Comparison of ENCODE assay signal across 28 cellular contexts in the genomic region with DNA sequence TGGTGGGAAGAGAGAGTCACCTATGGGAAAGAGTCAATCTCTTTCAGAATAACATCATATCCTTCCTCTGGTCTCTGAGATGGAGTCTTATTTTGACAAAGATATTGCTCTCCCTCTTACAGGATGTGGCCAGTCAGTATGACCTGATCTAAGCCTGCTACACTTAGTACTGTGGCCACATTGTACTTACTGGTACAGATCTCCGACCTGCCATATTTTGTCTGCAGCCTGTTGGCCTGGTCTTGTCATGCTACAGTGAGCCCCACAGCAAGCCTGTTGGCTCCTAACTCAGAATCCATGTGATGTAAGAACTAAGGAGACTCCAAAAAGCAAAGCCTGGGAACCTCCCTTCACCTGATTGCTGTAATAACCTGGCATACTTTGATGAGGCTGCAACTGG.
DNase-seq lines count a peak whose midpoint lies in the region; ATAC-seq, FAIRE-seq and TF ChIP-seq lines count a peak whose summit lies in the region.
"Had no signal": no experiment of that assay in that cellular context is flagged by ENCODE, and none has a peak within 500 bp of the region (broad histone marks: within the 10 kb centered on the region; RNA-seq: fewer than 3 reads in every experiment).

No MANE protein-coding gene starts in this region.

- 70% methylated on average over 1 of the region's 1 CpG for WGBS in K562 (ENCODE audit: insufficient coverage, low coverage, missing lambda C conversion rate)

- no peak for DNase-seq in activated CD4-positive, alpha-beta memory T cell treated with anti-CD3 and anti-CD28 coated beads, Interleukin-2, amount 10 ng/mL, durations not matched to agents 7 days and 5 days
- DNase-seq in activated CD4-positive, alpha-beta memory T cell treated with anti-CD3 and anti-CD28 coated beads for 36 hours, result no peak
- DNase-seq in K562 (ENCODE audit: extremely low read depth in 1 of 4, low spot score in 3 of 4) (no peak), anterior cingulate cortex (lab: John Stamatoyannopoulos, UW) (no peak)
- peak; percentile 71 for DNase-seq in natural killer cell treated with Interleukin-12 subunit alpha and Interleukin-12 subunit beta and Interleukin-15 and Interleukin-18, amount 100 ng/mL, for 72 hours (ENCODE audit: low spot score)
- DNase-seq: CD8-positive, alpha-beta memory T cell; DMS 273 treated with DMSO at 0.1 percent for 48 hours; DMS79 treated with DMSO at 0.1 percent for 48 hours; GF-D8; GOT3; KG1; MM.1S; NCI-H2029 treated with DMSO at 0.1 percent for 48 hours; NCI-H446 treated with DMSO at 0.1 percent for 48 hours; NCI-H526; NCI-H82; NK-92 treated with Interleukin-12 subunit alpha and Interleukin-12 subunit beta, amount 100 ng/mL, for 24 hours; SHP77 had no signal

- H3K36me3 ChIP-seq in Loucy (ENCODE audit: insufficient read depth, low read length), result no peaks in the 10 kb centered on the region
- H3K36me3 ChIP-seq in K562 (ENCODE audit: control insufficient read depth, insufficient read depth, low read length), result no peaks in the 10 kb centered on the region; the same call in 2 of the 3 replicates
- H3K36me3 ChIP-seq: HAP-1 had no signal

- H3K9me1 ChIP-seq in K562 (ENCODE audit: control insufficient read depth, insufficient read depth, low read length), result no peaks in the 10 kb centered on the region

- H3K4me3 Mint-ChIP-seq in activated CD4-positive, alpha-beta memory T cell treated with anti-CD3 and anti-CD28 coated beads, Interleukin-2, amount 10 ng/mL, durations not matched to agents 7 days and 5 days, result no peak overlapping the region
- no peak overlapping the region for H3K4me3 Mint-ChIP-seq in activated CD4-positive, alpha-beta memory T cell treated with anti-CD3 and anti-CD28 coated beads for 36 hours
- H3K4me3 Mint-ChIP-seq in natural killer cell treated with Interleukin-12 subunit alpha and Interleukin-12 subunit beta and Interleukin-15 and Interleukin-18, amount 100 ng/mL, for 72 hours, result peak overlapping the region; percentile 84
- H3K4me3 Mint-ChIP-seq: B cell, CD14-positive monocyte had no signal

- ATAC-seq in K562 (no peak), GM19328 (IDR thresholded peaks at IDR 0.05; ENCODE audit: unreplicated experiment) (no peak), GM19455 (IDR thresholded peaks at IDR 0.05; ENCODE audit: unreplicated experiment) (no peak)
- peak; percentile 46 to 79 for ATAC-seq in natural killer cell treated with Interleukin-12 subunit alpha and Interleukin-12 subunit beta and Interleukin-15 and Interleukin-18, amount 100 ng/mL, for 72 hours
- ATAC-seq: Panc1 had no signal

- FAIRE-seq in K562 (lab: Jason Lieb, UNC), result no peak
- FAIRE-seq: GM12892 had no signal

- no peak for TF ChIP-seq CTCF in Loucy (conservative IDR thresholded peaks at IDR 0.05; ENCODE audit: low read length)
- TF ChIP-seq CTCF in K562 (IDR thresholded peaks at IDR 0.05 in 2 of 3, conservative IDR thresholded peaks at IDR 0.05 in 1 of 3; ENCODE audit: insufficient read depth in 2 of 3, low read depth in 1 of 3, low read length in 3 of 3), result no peak

- H3K9me3 Mint-ChIP-seq in activated CD4-positive, alpha-beta memory T cell treated with anti-CD3 and anti-CD28 coated beads, Interleukin-2, amount 10 ng/mL, durations not matched to agents 7 days and 5 days, result peaks cover 23% of the 10 kb centered on the region
- peaks cover 4% of the 10 kb centered on the region for H3K9me3 Mint-ChIP-seq in activated CD4-positive, alpha-beta memory T cell treated with anti-CD3 and anti-CD28 coated beads for 36 hours
- H3K9me3 Mint-ChIP-seq in natural killer cell treated with Interleukin-12 subunit alpha and Interleukin-12 subunit beta and Interleukin-15 and Interleukin-18, amount 100 ng/mL, for 72 hours, result peaks cover 11% of the 10 kb centered on the region

- in situ Hi-C loops in K562 (cut with MboI), result no loop called here

- H3K27me3 ChIP-seq in Loucy (ENCODE audit: insufficient read depth, low read length, poor library complexity, severe bottlenecking), result no peaks in the 10 kb centered on the region
- H3K27me3 ChIP-seq in K562 (ENCODE audit: control insufficient read depth in 2 of 2, insufficient read depth in 2 of 2, low read length in 2 of 2), result no peaks in the 10 kb centered on the region

- H3K4me2 ChIP-seq in Loucy (ENCODE audit: low read depth, low read length, poor library complexity, severe bottlenecking) (no peak overlapping the region), K562 (ENCODE audit: insufficient read depth, low read length) (no peak overlapping the region)

- peaks cover 21% of the 10 kb centered on the region for H3K36me3 Mint-ChIP-seq in activated CD4-positive, alpha-beta memory T cell treated with anti-CD3 and anti-CD28 coated beads, Interleukin-2, amount 10 ng/mL, durations not matched to agents 7 days and 5 days (ENCODE audit: low read depth)
- no peaks in the 10 kb centered on the region for H3K36me3 Mint-ChIP-seq in activated CD4-positive, alpha-beta memory T cell treated with anti-CD3 and anti-CD28 coated beads for 36 hours
- peaks cover 58% of the 10 kb centered on the region for H3K36me3 Mint-ChIP-seq in natural killer cell treated with Interleukin-12 subunit alpha and Interleukin-12 subunit beta and Interleukin-15 and Interleukin-18, amount 100 ng/mL, for 72 hours
- H3K36me3 Mint-ChIP-seq: CD14-positive monocyte had no signal

- peaks cover 73% of the 10 kb centered on the region for H3K4me1 Mint-ChIP-seq in activated CD4-positive, alpha-beta memory T cell treated with anti-CD3 and anti-CD28 coated beads, Interleukin-2, amount 10 ng/mL, durations not matched to agents 7 days and 5 days
- peaks cover 33% of the 10 kb centered on the region for H3K4me1 Mint-ChIP-seq in activated CD4-positive, alpha-beta memory T cell treated with anti-CD3 and anti-CD28 coated beads for 36 hours (ENCODE audit: low read depth)
- H3K4me1 Mint-ChIP-seq in natural killer cell treated with Interleukin-12 subunit alpha and Interleukin-12 subunit beta and Interleukin-15 and Interleukin-18, amount 100 ng/mL, for 72 hours (ENCODE audit: low read depth in 2 of 2), result peaks cover 86 to 93% of the 10 kb centered on the region in 2 donors

- POLR2A ChIA-PET in activated CD4-positive, alpha-beta memory T cell treated with anti-CD3 and anti-CD28 coated beads, Interleukin-2, amount 10 ng/mL, durations not matched to agents 7 days and 5 days (lab: Charles Lee), result no interaction called here
- POLR2A ChIA-PET in activated CD4-positive, alpha-beta memory T cell treated with anti-CD3 and anti-CD28 coated beads for 36 hours (lab: Charles Lee), result no interaction called here
- POLR2A ChIA-PET in K562 (lab: Yijun Ruan, JAX), result no interaction called here

- no peak for TF ChIP-seq POLR2A in K562 (conservative IDR thresholded peaks at IDR 0.05)

- no peaks in the 10 kb centered on the region for H3K9me2 ChIP-seq in Loucy (replicated peaks; ENCODE audit: low read depth, low read length)

- H3K9ac ChIP-seq in Loucy (ENCODE audit: low read depth, low read length, poor library complexity, severe bottlenecking) (no peak overlapping the region), K562 (ENCODE audit: insufficient read depth in 1 of 2, low read depth in 2 of 2, low read length in 2 of 2) (no peak overlapping the region)

- no TSS peak for BruUV-seq in K562 (replicated peaks; lab: Mats Ljungman, UMichigan)

- no peak for TF ChIP-seq RAD21 in K562 (CRISPR knock-in tag; conservative IDR thresholded peaks at IDR 0.05 in 1 of 2, IDR thresholded peaks at IDR 0.05 in 1 of 2)

- H3K79me2 ChIP-seq in Loucy (ENCODE audit: insufficient read depth, low read length), result no peaks in the 10 kb centered on the region
- H3K79me2 ChIP-seq in K562 (ENCODE audit: control insufficient read depth, insufficient read depth, low read length), result no peaks in the 10 kb centered on the region

- H3K4me3 ChIP-seq in Loucy (ENCODE audit: low read length, poor library complexity, severe bottlenecking) (no peak overlapping the region), K562 (no peak overlapping the region)
- H3K4me3 ChIP-seq: HAP-1 had no signal

- H3F3A ChIP-seq in Loucy (ENCODE audit: low read depth), result no peaks in the 10 kb centered on the region

- H4K20me1 ChIP-seq in Loucy (ENCODE audit: insufficient read depth, low read length, poor library complexity, severe bottlenecking) (no peaks in the 10 kb centered on the region), K562 (replicated peaks; ENCODE audit: control insufficient read depth, insufficient read depth, low read length) (no peaks in the 10 kb centered on the region)

- H3K9me3 ChIP-seq in Loucy (ENCODE audit: insufficient read depth, low read depth, low read length), result peaks cover 10% of the 10 kb centered on the region; the same call in 1 of the 2 replicates
- peaks cover 25% of the 10 kb centered on the region for H3K9me3 ChIP-seq in K562 (replicated peaks; ENCODE audit: control insufficient read depth, insufficient read depth, low read depth, low read length)
- H3K9me3 ChIP-seq: HAP-1 had no signal

- peaks cover 35% of the 10 kb centered on the region for H3K4me1 ChIP-seq in Loucy (ENCODE audit: insufficient read depth, low read length, poor library complexity, severe bottlenecking)
- H3K4me1 ChIP-seq in K562 (replicated peaks in 1 of 2; ENCODE audit: control insufficient read depth in 2 of 2, insufficient read depth in 2 of 2, low read length in 2 of 2), result peaks cover 4 to 17% of the 10 kb centered on the region in 2 experiments; a peak in 4 of 5 replicates
- H3K4me1 ChIP-seq: HAP-1 had no signal

- peaks cover 3% of the 10 kb centered on the region for H3K27me3 Mint-ChIP-seq in activated CD4-positive, alpha-beta memory T cell treated with anti-CD3 and anti-CD28 coated beads, Interleukin-2, amount 10 ng/mL, durations not matched to agents 7 days and 5 days
- H3K27me3 Mint-ChIP-seq in activated CD4-positive, alpha-beta memory T cell treated with anti-CD3 and anti-CD28 coated beads for 36 hours, result peaks cover 1% of the 10 kb centered on the region
- no peaks in the 10 kb centered on the region for H3K27me3 Mint-ChIP-seq in natural killer cell treated with Interleukin-12 subunit alpha and Interleukin-12 subunit beta and Interleukin-15 and Interleukin-18, amount 100 ng/mL, for 72 hours
- H3K27me3 Mint-ChIP-seq: CD8-positive, alpha-beta memory T cell had no signal

- H3K27ac ChIP-seq in K562 (ENCODE audit: extremely low read depth, low read depth, low read length), result no peak overlapping the region
- H3K27ac ChIP-seq: 22Rv1, RWPE1 had no signal

- intact Hi-C loops in activated CD4-positive, alpha-beta memory T cell treated with anti-CD3 and anti-CD28 coated beads for 36 hours (cut with micrococcal nuclease), result no loop called here
- intact Hi-C loops in K562 (cut with micrococcal nuclease), result no loop called here

- peak overlapping the region; percentile 55 for H3K27ac Mint-ChIP-seq in activated CD4-positive, alpha-beta memory T cell treated with anti-CD3 and anti-CD28 coated beads, Interleukin-2, amount 10 ng/mL, durations not matched to agents 7 days and 5 days
- H3K27ac Mint-ChIP-seq in activated CD4-positive, alpha-beta memory T cell treated with anti-CD3 and anti-CD28 coated beads for 36 hours, result no peak overlapping the region
- H3K27ac Mint-ChIP-seq in natural killer cell treated with Interleukin-12 subunit alpha and Interleukin-12 subunit beta and Interleukin-15 and Interleukin-18, amount 100 ng/mL, for 72 hours, result peak overlapping the region; percentile 97 to 99
- H3K27ac Mint-ChIP-seq: B cell, CD14-positive monocyte had no signal

- no peak for TF ChIP-seq EP300 in K562 (IDR thresholded peaks at IDR 0.05; ENCODE audit: low read length)

- CTCF ChIA-PET in activated CD4-positive, alpha-beta memory T cell treated with anti-CD3 and anti-CD28 coated beads, Interleukin-2, amount 10 ng/mL, durations not matched to agents 7 days and 5 days (lab: Charles Lee), result no interaction called here
- CTCF ChIA-PET in activated CD4-positive, alpha-beta memory T cell treated with anti-CD3 and anti-CD28 coated beads for 36 hours (lab: Charles Lee), result interaction anchor here (1.2 kb wide), 1 partner anchor 10 kb away, joined by 3 read pairs; no protein-coding TSS in a partner anchor
- CTCF ChIA-PET in K562 (lab: Yijun Ruan, JAX; ENCODE audit: low intra/inter-chr PET ratio), result no interaction called here

- peak overlapping the region; percentile 16; the same call in 1 of the 2 replicates for H2AFZ ChIP-seq in Loucy (ENCODE audit: low read length)
- H2AFZ ChIP-seq in K562 (ENCODE audit: low read depth, low read length), result peak overlapping the region; percentile 46

Comparison
In these comparisons a context has a peak if more than half of its experiments do, and no peak if none do; other contexts are left out.
1. ATAC-seq: peak in natural killer cell treated with Interleukin-12 subunit alpha and Interleukin-12 subunit beta and Interleukin-15 and Interleukin-18, amount 100 ng/mL, for 72 hours (2 of 2); none in K562 (single experiment), GM19328 (single experiment) and GM19455 (single experiment).